Comparison of ENCODE assay signal across 15 cellular contexts in the genomic region with DNA sequence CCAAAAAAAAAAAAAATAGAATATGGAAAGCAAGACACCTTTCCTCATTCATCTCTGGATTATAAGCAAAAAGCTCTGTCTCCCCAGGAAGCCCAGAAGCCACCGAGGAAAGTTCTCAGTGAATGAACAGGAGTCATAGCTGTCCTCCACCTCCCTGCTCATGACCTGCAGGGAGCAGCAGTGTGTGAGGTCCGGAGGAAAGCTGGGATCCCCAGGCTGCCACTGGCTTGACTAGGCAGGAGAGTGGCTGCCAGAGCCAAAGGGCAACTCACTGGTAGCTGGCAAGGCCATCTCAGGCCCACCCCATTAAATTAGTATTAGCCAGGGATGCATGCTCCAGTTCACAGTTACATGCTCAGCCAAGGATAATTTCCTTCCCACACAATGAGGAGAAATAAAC.
A peak's percentile ranks its signal among the peaks of the same experiment; 100 is the strongest.
DNase-seq lines count a peak whose midpoint lies in the region; ATAC-seq and TF ChIP-seq lines count a peak whose summit lies in the region.
"Had no signal": no experiment of that assay in that cellular context is flagged by ENCODE, and none has a peak within 500 bp of the region (broad histone marks: within the 10 kb centered on the region; RNA-seq: fewer than 3 reads in every experiment).

No MANE protein-coding gene starts in this region.

- peaks cover 1% of the 10 kb centered on the region; the same call in 1 of the 2 replicates for H3K27me3 ChIP-seq in BJ (ENCODE audit: control insufficient read depth, insufficient read depth, low read length)

- no peak overlapping the region for H3K4me3 ChIP-seq in BJ (ENCODE audit: low read depth, low read length)
- H3K4me3 ChIP-seq: SK-N-MC had no signal

- no peak for TF ChIP-seq EP300 in Ishikawa (IDR thresholded peaks at IDR 0.05; ENCODE audit: borderline replicate concordance)

- CTCF ChIA-PET in BJ (lab: Yijun Ruan, JAX), result interaction anchor here (1.2 kb wide), 1 partner anchor 11 kb away, joined by 3 read pairs; no protein-coding TSS in a partner anchor

- TF ChIP-seq RAD21 in Ishikawa (IDR thresholded peaks at IDR 0.05; ENCODE audit: low read depth), result peak; percentile 30; the same call in 1 of the 2 replicates

- DNase-seq in BJ (ENCODE audit: low read depth) (no peak), dermis blood vessel endothelial cell (peak; percentile 9), myocyte (ENCODE audit: low read depth) (peak; percentile 22), NCI-H2029 treated with DMSO at 0.1 percent for 48 hours (lab: John Stamatoyannopoulos, UW) (no peak)
- DNase-seq in activated CD4-positive, alpha-beta T cell treated with anti-CD3 and anti-CD28 coated beads for 1 hour, result no peak
- DNase-seq in stimulated activated CD4-positive, alpha-beta T cell treated with anti-CD3 and anti-CD28 coated beads, Interleukin-15, amount 100 ng/mL, for 24 hours, result no peak
- DNase-seq: CD4-positive, alpha-beta T cell; mesenchymal stem cell; NCI-H146; NCI-H748 treated with DMSO at 0.1 percent for 48 hours; stimulated activated CD4-positive, alpha-beta T cell treated with anti-CD3 and anti-CD28 coated beads, Interleukin-2, amount 100 ng/mL, for 48 hours; stimulated activated naive CD4-positive, alpha-beta T cell had no signal

- POLR2A ChIA-PET in BJ (lab: Charles Lee), result no interaction called here

- no peak for ATAC-seq in HG03571 (IDR thresholded peaks at IDR 0.05; ENCODE audit: unreplicated experiment)

- no peaks in the 10 kb centered on the region for H3K36me3 ChIP-seq in BJ (ENCODE audit: control insufficient read depth, insufficient read depth, low read length)

- TF ChIP-seq CTCF in BJ (IDR thresholded peaks at IDR 0.05; ENCODE audit: insufficient read depth, low read depth, low read length), result peak; percentile 7; the same call in 1 of the 2 replicates

TF ChIP-seq in Ishikawa, 13 proteins besides CTCF, POLR2A, EP300 and RAD21:
- no peak for TF ChIP-seq CREB1 (IDR thresholded peaks at IDR 0.05; ENCODE audit: low read depth)
- no peak for TF ChIP-seq FOXM1 (IDR thresholded peaks at IDR 0.05; ENCODE audit: borderline replicate concordance, low read depth)
- TF ChIP-seq, protein P1, sequence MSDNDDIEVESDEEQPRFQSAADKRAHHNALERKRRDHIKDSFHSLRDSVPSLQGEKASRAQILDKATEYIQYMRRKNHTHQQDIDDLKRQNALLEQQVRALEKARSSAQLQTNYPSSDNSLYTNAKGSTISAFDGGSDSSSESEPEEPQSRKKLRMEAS (IDR thresholded peaks at IDR 0.05), result no peak
- TF ChIP-seq ZBTB7A (IDR thresholded peaks at IDR 0.05; ENCODE audit: low read depth), result no peak
- TF ChIP-seq EGR1 (IDR thresholded peaks at IDR 0.05), result no peak
- TF ChIP-seq TCF12 (IDR thresholded peaks at IDR 0.05; ENCODE audit: low read depth), result no peak
- no peak for TF ChIP-seq NFIC (IDR thresholded peaks at IDR 0.05)
- TF ChIP-seq, protein P2, sequence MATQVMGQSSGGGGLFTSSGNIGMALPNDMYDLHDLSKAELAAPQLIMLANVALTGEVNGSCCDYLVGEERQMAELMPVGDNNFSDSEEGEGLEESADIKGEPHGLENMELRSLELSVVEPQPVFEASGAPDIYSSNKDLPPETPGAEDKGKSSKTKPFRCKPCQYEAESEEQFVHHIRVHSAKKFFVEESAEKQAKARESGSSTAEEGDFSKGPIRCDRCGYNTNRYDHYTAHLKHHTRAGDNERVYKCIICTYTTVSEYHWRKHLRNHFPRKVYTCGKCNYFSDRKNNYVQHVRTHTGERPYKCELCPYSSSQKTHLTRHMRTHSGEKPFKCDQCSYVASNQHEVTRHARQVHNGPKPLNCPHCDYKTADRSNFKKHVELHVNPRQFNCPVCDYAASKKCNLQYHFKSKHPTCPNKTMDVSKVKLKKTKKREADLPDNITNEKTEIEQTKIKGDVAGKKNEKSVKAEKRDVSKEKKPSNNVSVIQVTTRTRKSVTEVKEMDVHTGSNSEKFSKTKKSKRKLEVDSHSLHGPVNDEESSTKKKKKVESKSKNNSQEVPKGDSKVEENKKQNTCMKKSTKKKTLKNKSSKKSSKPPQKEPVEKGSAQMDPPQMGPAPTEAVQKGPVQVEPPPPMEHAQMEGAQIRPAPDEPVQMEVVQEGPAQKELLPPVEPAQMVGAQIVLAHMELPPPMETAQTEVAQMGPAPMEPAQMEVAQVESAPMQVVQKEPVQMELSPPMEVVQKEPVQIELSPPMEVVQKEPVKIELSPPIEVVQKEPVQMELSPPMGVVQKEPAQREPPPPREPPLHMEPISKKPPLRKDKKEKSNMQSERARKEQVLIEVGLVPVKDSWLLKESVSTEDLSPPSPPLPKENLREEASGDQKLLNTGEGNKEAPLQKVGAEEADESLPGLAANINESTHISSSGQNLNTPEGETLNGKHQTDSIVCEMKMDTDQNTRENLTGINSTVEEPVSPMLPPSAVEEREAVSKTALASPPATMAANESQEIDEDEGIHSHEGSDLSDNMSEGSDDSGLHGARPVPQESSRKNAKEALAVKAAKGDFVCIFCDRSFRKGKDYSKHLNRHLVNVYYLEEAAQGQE (IDR thresholded peaks at IDR 0.05; ENCODE audit: low read depth), result no peak
- no peak for TF ChIP-seq CEBPB (IDR thresholded peaks at IDR 0.05)
- TF ChIP-seq YY1 (IDR thresholded peaks at IDR 0.05; ENCODE audit: low read depth), result no peak
- TF ChIP-seq TAF1 (IDR thresholded peaks at IDR 0.05; ENCODE audit: low read depth), result no peak
- TF ChIP-seq TEAD4 (IDR thresholded peaks at IDR 0.05), result no peak

Comparison
In these comparisons a context has a peak if more than half of its experiments do, and no peak if none do; other contexts are left out.
1. DNase-seq: peak in dermis blood vessel endothelial cell (single experiment) and myocyte (single experiment); none in BJ (single experiment), activated CD4-positive, alpha-beta T cell treated with anti-CD3 and anti-CD28 coated beads for 1 hour (single experiment), stimulated activated CD4-positive, alpha-beta T cell treated with anti-CD3 and anti-CD28 coated beads, Interleukin-15, amount 100 ng/mL, for 24 hours (single experiment) and NCI-H2029 treated with DMSO at 0.1 percent for 48 hours (single experiment).